In the genomic region with DNA sequence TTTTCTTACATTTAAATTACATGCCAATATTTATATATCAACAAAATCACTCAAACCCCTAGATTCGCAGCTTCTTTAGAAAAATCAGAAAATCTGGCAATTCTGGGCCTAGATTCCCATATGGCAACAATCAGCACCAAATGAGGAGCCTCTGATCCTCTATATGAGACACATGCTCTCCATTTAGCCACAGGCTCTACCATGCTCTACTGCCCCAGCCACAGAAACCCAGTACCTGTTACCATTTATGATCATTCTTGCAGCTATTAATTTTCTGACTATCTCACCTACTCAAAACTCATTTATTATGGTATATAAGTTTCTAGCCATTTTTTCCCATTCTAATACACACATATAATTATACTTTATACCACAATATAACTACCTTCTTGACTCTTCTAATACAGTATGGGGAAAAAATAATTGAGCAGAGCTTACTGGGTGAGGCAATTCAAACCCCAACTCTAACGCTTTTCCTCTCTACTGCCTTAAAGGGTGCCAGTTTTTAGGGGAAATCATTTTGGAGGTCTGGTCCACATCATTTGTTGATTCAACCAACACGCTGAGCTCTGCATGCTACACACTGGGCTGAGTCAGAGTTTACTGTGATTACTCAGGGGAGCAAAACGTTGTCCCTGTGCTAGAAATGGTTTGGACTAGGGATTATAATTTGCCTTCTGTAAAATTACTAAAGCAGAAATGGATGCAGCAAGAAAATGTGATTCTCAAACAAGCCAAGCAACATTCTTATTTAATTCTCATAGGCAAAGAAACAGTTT, we compare ENCODE assay signal across 11 cellular contexts. TPM values are rescaled to one million over a fixed set of nuclear protein-coding genes. Genes with fewer than 3 reads are reported as not detected.
A peak's percentile ranks its signal among the peaks of the same experiment; 100 is the strongest.
DNase-seq lines count a peak whose midpoint lies in the region; ATAC-seq and TF ChIP-seq lines count a peak whose summit lies in the region.
"Had no signal": no experiment of that assay in that cellular context is flagged by ENCODE, and none has a peak within 500 bp of the region (broad histone marks: within the 10 kb centered on the region; RNA-seq: fewer than 3 reads in every experiment).

No MANE protein-coding gene starts in this region.

- H3K9me2 ChIP-seq in PC-3 (replicated peaks; ENCODE audit: low read length): no peaks in the 10 kb centered on the region

- TF ChIP-seq POLR2A in prostate gland (IDR thresholded peaks at IDR 0.05): no peak

- peak overlapping the region; percentile 2 for H3K4me2 ChIP-seq in PC-3 (ENCODE audit: low read length)

- peak overlapping the region; percentile 50 for H3K27ac ChIP-seq in PC-3 (ENCODE audit: low read length)
- H3K27ac ChIP-seq in prostate gland: peak overlapping the region; percentile 47 to 52
- H3K27ac ChIP-seq in caudate nucleus (ENCODE audit: low read depth, low read length): no peak overlapping the region
- H3K27ac ChIP-seq: testis had no signal

- in situ Hi-C loops in HAP-1 (cut with MboI; ENCODE audit: low sequenced_read_pairs): no loop called here

- 70% methylated on average over 4 of the region's 4 CpGs for WGBS in prostate gland

- H4K20me1 ChIP-seq in PC-3 (ENCODE audit: low read length): no peaks in the 10 kb centered on the region; the same call in 1 of the 2 replicates

- H3K9ac ChIP-seq in PC-3 (ENCODE audit: low read length): no peak overlapping the region

- H3K9me3 ChIP-seq in PC-3 (ENCODE audit: low read length) (no peaks in the 10 kb centered on the region), prostate gland (no peaks in the 10 kb centered on the region), HAP-1 (no peaks in the 10 kb centered on the region)
- H3K9me3 ChIP-seq: testis had no signal

- H3K36me3 ChIP-seq in PC-3 (ENCODE audit: low read depth, low read length) (no peaks in the 10 kb centered on the region), prostate gland (no peaks in the 10 kb centered on the region), HAP-1 (replicated peaks) (no peaks in the 10 kb centered on the region)

- H2AFZ ChIP-seq in PC-3 (ENCODE audit: low read length): no peak overlapping the region

- H3F3A ChIP-seq in PC-3 (ENCODE audit: low read length, unreplicated experiment): no peaks in the 10 kb centered on the region

- H3K4me1 ChIP-seq in PC-3 (ENCODE audit: insufficient read depth, low read length) (peaks cover 25% of the 10 kb centered on the region), prostate gland (replicated peaks) (no peaks in the 10 kb centered on the region), HAP-1 (no peaks in the 10 kb centered on the region)
- H3K4me1 ChIP-seq: testis had no signal

- POLR2A ChIA-PET in PC-3 (lab: Charles Lee; ENCODE audit: unreplicated experiment): interaction anchor here (0.7 kb wide), 1 partner anchor 1341 kb away, joined by 3 read pairs; no protein-coding TSS in a partner anchor

- H3K4me3 ChIP-seq in PC-3 (ENCODE audit: low read length) (no peak overlapping the region), fibroblast of mammary gland (ENCODE audit: control insufficient read depth, low read depth, low read length) (no peak overlapping the region), prostate gland (no peak overlapping the region), HAP-1 (no peak overlapping the region)
- H3K4me3 ChIP-seq: testis had no signal

- DNase-seq in PC-3 (peak; percentile 70), fibroblast of mammary gland (ENCODE audit: low read depth) (peak; percentile 84), prostate gland (ENCODE audit: low spot score) (no peak), HAP-1 (ENCODE audit: low spot score in 2 of 2) (no peak), caudate nucleus (lab: John Stamatoyannopoulos, UW) (no peak)
- DNase-seq in stimulated activated CD4-positive, alpha-beta T cell treated with anti-CD3 and anti-CD28 coated beads, Interleukin-1b, Interleukin-23, amount 100 ng/mL, for 48 hours: no peak
- DNase-seq: activated naive CD8-positive, alpha-beta T cell treated with anti-CD3 and anti-CD28 coated beads, Interleukin-2, amount 10 ng/mL, durations not matched to agents 7 days and 5 days; NCI-H2081; testis had no signal

- CTCF ChIA-PET in PC-3 (lab: Charles Lee): no interaction called here

- peak; percentile 54 for ATAC-seq in GM18498 (IDR thresholded peaks at IDR 0.05; ENCODE audit: unreplicated experiment)
- peak; percentile 88 for ATAC-seq in PC-3
- no peak for ATAC-seq in HG02884 (IDR thresholded peaks at IDR 0.05; ENCODE audit: unreplicated experiment)

- H3K27me3 ChIP-seq in PC-3 (ENCODE audit: low read length) (no peaks in the 10 kb centered on the region), prostate gland (replicated peaks; ENCODE audit: insufficient read depth) (no peaks in the 10 kb centered on the region), HAP-1 (ENCODE audit: low read depth) (no peaks in the 10 kb centered on the region)
- H3K27me3 ChIP-seq: testis had no signal

- peaks cover 91% of the 10 kb centered on the region for H3K79me2 ChIP-seq in PC-3 (ENCODE audit: low read length)

- intact Hi-C loops in PC-3 (cut with micrococcal nuclease) (no loop called here), prostate gland (cut with DNase I) (no loop called here)

- TF ChIP-seq CTCF in PC-3 (conservative IDR thresholded peaks at IDR 0.05; ENCODE audit: low read depth, low read length) (no peak), fibroblast of mammary gland (conservative IDR thresholded peaks at IDR 0.05; ENCODE audit: control insufficient read depth, insufficient read depth, low read depth, low read length) (no peak), prostate gland (IDR thresholded peaks at IDR 0.05) (no peak)

- BruUV-seq in PC-3 (replicated peaks; lab: Mats Ljungman, UMichigan): no TSS peak

RNA-seq across cellular contexts. Expression of a gene that starts 11.6 kb away (rescaled TPM):
- 28.2 and 48.7 TPM in 2 replicates for total RNA-seq in PC-3 (2014; rRNA removed)
- 10 to 100 TPM; 63.2 to 82.0 TPM for total RNA-seq in prostate gland

Comparison
In these comparisons a context has a peak if more than half of its experiments do, and no peak if none do; other contexts are left out.
1. DNase-seq: peak in PC-3 (single experiment) and fibroblast of mammary gland (single experiment); none in prostate gland (single experiment), stimulated activated CD4-positive, alpha-beta T cell treated with anti-CD3 and anti-CD28 coated beads, Interleukin-1b, Interleukin-23, amount 100 ng/mL, for 48 hours (single experiment), HAP-1 (0 of 2) and caudate nucleus (0 of 61).